8 cellular contexts compared by ENCODE assay signal in genomic region chr5:132865668-132866341, GRCh38. TPM values are rescaled to one million over a fixed set of nuclear protein-coding genes. Genes with fewer than 3 reads are reported as not detected.
DNase-seq lines count a peak whose midpoint lies in the region; ATAC-seq and TF ChIP-seq lines count a peak whose summit lies in the region.

No MANE protein-coding gene starts in this region.

- H3K27ac ChIP-seq in skin epidermis: peak overlapping the region; percentile 85 to 98 (median 94)

- no peak for TF ChIP-seq CTCF in activated B cell treated with CpG ODN at 0.5 μM for 24 hours (IDR thresholded peaks at IDR 0.05)

- H3K36me3 Mint-ChIP-seq in activated B cell treated with CpG ODN at 0.5 μM for 24 hours (ENCODE audit: low read depth): peaks cover 30% of the 10 kb centered on the region

- ATAC-seq in GM18861 (IDR thresholded peaks at IDR 0.05; ENCODE audit: unreplicated experiment): peak; percentile 8
- peak; percentile 16 for ATAC-seq in HG02798 (IDR thresholded peaks at IDR 0.05; ENCODE audit: poor library complexity, unreplicated experiment)
- ATAC-seq in activated B cell treated with CpG ODN at 0.5 μM for 24 hours (ENCODE audit: low read depth): peak; percentile 16
- peak; percentile 59 for ATAC-seq in left ventricle myocardium superior

- peak overlapping the region; percentile 99 for H3K4me3 Mint-ChIP-seq in activated B cell treated with CpG ODN at 0.5 μM for 24 hours

- peak overlapping the region; percentile 98 for H3K27ac Mint-ChIP-seq in activated B cell treated with CpG ODN at 0.5 μM for 24 hours

- no peaks in the 10 kb centered on the region for H3K27me3 Mint-ChIP-seq in activated B cell treated with CpG ODN at 0.5 μM for 24 hours

- DNase-seq in activated B cell treated with CpG ODN at 0.5 μM for 24 hours: no peak
- DNase-seq in left ventricle myocardium superior: no peak
- no peak for DNase-seq in EL
- DNase-seq in NCI-H2107 treated with DMSO at 0.1 percent for 48 hours (lab: John Stamatoyannopoulos, UW; ENCODE audit: unreplicated experiment): no peak
- DNase-seq in Kasumi-1 (lab: John Stamatoyannopoulos, UW): no peak

- peak overlapping the region; percentile 64 to 93 (median 85) for H3K4me3 ChIP-seq in skin epidermis

- no peaks in the 10 kb centered on the region for H3K9me3 Mint-ChIP-seq in activated B cell treated with CpG ODN at 0.5 μM for 24 hours

- POLR2A ChIA-PET in activated B cell treated with CpG ODN at 0.5 μM for 24 hours (lab: Charles Lee): interaction anchor here (0.7 to 1.7 kb wide), 11 partner anchors 15 to 531 kb away, joined by 3 to 7 read pairs (median 3); partner anchors contain the start of genes AFF4, IRF1, RAD50 and SLC22A5

- peaks cover 25% of the 10 kb centered on the region for H3K4me1 Mint-ChIP-seq in activated B cell treated with CpG ODN at 0.5 μM for 24 hours

- intact Hi-C loops in activated B cell treated with CpG ODN at 0.5 μM for 24 hours (cut with micrococcal nuclease) (loop anchor here (1.0 to 5.0 kb wide), 6 partner anchors 17 to 456 kb away; partner anchors contain the start of genes AFF4, KIF3A and SHROOM1), left ventricle myocardium superior (cut with micrococcal nuclease) (no loop called here)

- CTCF ChIA-PET in activated B cell treated with CpG ODN at 0.5 μM for 24 hours (lab: Charles Lee): interaction anchor here (1.2 to 1.5 kb wide), 2 partner anchors 36 to 365 kb away, joined by 3 to 5 read pairs; partner anchors contain the start of gene SHROOM1

RNA-seq across cellular contexts. Expression of gene GDF9, which starts 0.5 kb away (rescaled TPM):
- total RNA-seq in activated B cell treated with CpG ODN at 0.5 μM for 24 hours: 0.29 and 0.39 TPM in 2 replicates
- total RNA-seq in left ventricle myocardium superior: 0.30 TPM

RNA-seq across cellular contexts. Expression of gene UQCRQ, which starts 0.6 kb away (rescaled TPM):
- total RNA-seq in activated B cell treated with CpG ODN at 0.5 μM for 24 hours (197 and 218 TPM in 2 replicates), left ventricle myocardium superior (1,703 TPM)

RNA-seq across cellular contexts. Expression of gene LEAP2, which starts 7.7 kb away (rescaled TPM):
- total RNA-seq in activated B cell treated with CpG ODN at 0.5 μM for 24 hours (2.5 and 3.3 TPM in 2 replicates), left ventricle myocardium superior (0.89 TPM)

RNA-seq across cellular contexts. Expression of gene SHROOM1, which starts 35.4 kb away (rescaled TPM):
- total RNA-seq in activated B cell treated with CpG ODN at 0.5 μM for 24 hours (1.5 and 2.4 TPM in 2 replicates), left ventricle myocardium superior (5.7 TPM)

RNA-seq across cellular contexts. Expression of gene SOWAHA, which starts 52.7 kb away (rescaled TPM):
- total RNA-seq in activated B cell treated with CpG ODN at 0.5 μM for 24 hours (not detected in 2 replicates), left ventricle myocardium superior (0.17 TPM)

Comparison
In these comparisons a context has a peak if more than half of its experiments do, and no peak if none do; other contexts are left out.
1. ATAC-seq: peak in every context shown above with its lines; median percentile 59 in left ventricle myocardium superior; 16 in HG02798; 16 in activated B cell treated with CpG ODN at 0.5 μM for 24 hours; 8 in GM18861.